In genomic region chr9:93091453-93092081, GRCh38 we compare ENCODE assay signal across 8 cellular contexts. TPM values are rescaled to one million over a fixed set of nuclear protein-coding genes. Genes with fewer than 3 reads are reported as not detected.
DNase-seq lines count a peak whose midpoint lies in the region; ATAC-seq, FAIRE-seq and TF ChIP-seq lines count a peak whose summit lies in the region.

No MANE protein-coding gene starts in this region.

- CTCF ChIA-PET in RWPE1 (lab: Yijun Ruan, JAX) (no interaction called here), GM12878 (lab: Yijun Ruan, JAX) (interaction anchor here (1.1 to 1.9 kb wide), 3 partner anchors 17 to 106 kb away, joined by 3 to 10 read pairs (median 4); no protein-coding TSS in a partner anchor)

- TF ChIP-seq CTCF in RWPE1 (conservative IDR thresholded peaks at IDR 0.05; ENCODE audit: low read depth), result no peak
- TF ChIP-seq CTCF in GM12878 (IDR thresholded peaks at IDR 0.05 in 2 of 3, conservative IDR thresholded peaks at IDR 0.05 in 1 of 3; ENCODE audit: control insufficient read depth in 2 of 3, extremely low read depth in 1 of 3, insufficient read depth in 1 of 3, low read depth in 3 of 3, low read length in 3 of 3), result no peak
- TF ChIP-seq CTCF in neutrophil (IDR thresholded peaks at IDR 0.05), result no peak

- no peak for ATAC-seq in GM12878
- ATAC-seq in GM18867 (IDR thresholded peaks at IDR 0.05; ENCODE audit: unreplicated experiment), result no peak

- intact Hi-C loops in GM12878 (cut with micrococcal nuclease; ENCODE audit: unreplicated experiment), result loop anchor here (5.0 kb wide), 1 partner anchor 89 kb away; no protein-coding TSS in a partner anchor

- H3K27ac ChIP-seq in RWPE1 (peak overlapping the region; percentile 94), GM12878 (ENCODE audit: control insufficient read depth, insufficient read depth) (peak overlapping the region; percentile 99), neutrophil (peak overlapping the region; percentile 13)

- POLR2A ChIA-PET in RWPE1 (lab: Yijun Ruan, JAX; ENCODE audit: low non-redundant PET), result interaction anchor here (0.5 kb wide), 1 partner anchor 22 kb away, joined by 3 read pairs; no protein-coding TSS in a partner anchor
- POLR2A ChIA-PET in GM12878 (lab: Charles Lee), result interaction anchor here (0.6 to 3.3 kb wide), 8 partner anchors 9 to 35 kb away, joined by 3 to 13 read pairs (median 3); no protein-coding TSS in a partner anchor

- DNase-seq in ELR (ENCODE audit: low read depth) (peak; percentile 91), RWPE1 (ENCODE audit: low spot score) (peak; percentile 55), GM12878 (ENCODE audit: low read depth, low spot score) (peak; percentile 69), SKM-1 (lab: John Stamatoyannopoulos, UW; ENCODE audit: unreplicated experiment) (no peak), DMS79 treated with DMSO at 0.1 percent for 48 hours (lab: John Stamatoyannopoulos, UW) (no peak), SHP77 (lab: John Stamatoyannopoulos, UW) (no peak)

- no TSS peak for BruUV-seq in GM12878 (replicated peaks; lab: Mats Ljungman, UMichigan)

- TF ChIP-seq POLR2A in GM12878 (IDR thresholded peaks at IDR 0.05; ENCODE audit: low read depth, low read length), result no peak

- SMC1A ChIA-PET in GM12878 (lab: Charles Lee; ENCODE audit: uncharacterized antibody, unreplicated experiment), result interaction anchor here (0.8 to 3.1 kb wide), 4 partner anchors 27 to 88 kb away, joined by 3 to 14 read pairs (median 4); no protein-coding TSS in a partner anchor

- peaks cover 45% of the 10 kb centered on the region for H3K4me1 ChIP-seq in GM12878 (ENCODE audit: control insufficient read depth, insufficient read depth, low read length)
- peaks cover 29 to 38% of the 10 kb centered on the region in 2 experiments for H3K4me1 ChIP-seq in neutrophil (ENCODE audit: control insufficient read depth in 1 of 2, insufficient read depth in 1 of 2, low read depth in 1 of 2, low read length in 1 of 2)

- H4K20me1 ChIP-seq in GM12878 (ENCODE audit: control insufficient read depth, insufficient read depth), result no peaks in the 10 kb centered on the region

- H3K4me3 ChIP-seq in GM12878, result peak overlapping the region; percentile 10; the same call in 1 of the 2 replicates
- H3K4me3 ChIP-seq in neutrophil (ENCODE audit: low read depth in 1 of 2, low read length in 1 of 2), result no peak overlapping the region

- FAIRE-seq in GM12878 (lab: Jason Lieb, UNC), result peak; percentile 77

- RAD21 ChIA-PET in GM12878 (lab: Charles Lee; ENCODE audit: unreplicated experiment), result interaction anchor here (0.5 to 2.6 kb wide), 4 partner anchors 31 to 134 kb away, joined by 3 to 13 read pairs (median 4); no protein-coding TSS in a partner anchor

- H3K36me3 ChIP-seq in GM12878 (ENCODE audit: control insufficient read depth in 2 of 2, insufficient read depth in 2 of 2, low read length in 1 of 2), result peaks cover 0 to 4% of the 10 kb centered on the region in 2 experiments; a peak in 1 of 4 replicates
- peaks cover 27% of the 10 kb centered on the region for H3K36me3 ChIP-seq in neutrophil

- WGBS in GM12878 (ENCODE audit: insufficient coverage, insufficient replicate concordance, low lambda C conversion rate, missing lambda C conversion rate), result 44% methylated on average over 2 of the region's 3 CpGs

- H3K79me2 ChIP-seq in GM12878 (ENCODE audit: control insufficient read depth, insufficient read depth, low read length), result no peaks in the 10 kb centered on the region; the same call in 1 of the 2 replicates

- no peak for TF ChIP-seq RAD21 in GM12878 (IDR thresholded peaks at IDR 0.05; ENCODE audit: insufficient read depth, low read depth, low read length)

- peak overlapping the region; percentile 95 for H3K4me2 ChIP-seq in GM12878 (ENCODE audit: control insufficient read depth, insufficient read depth)

- no peak overlapping the region; the same call in 1 of the 2 replicates for H2AFZ ChIP-seq in GM12878 (ENCODE audit: control insufficient read depth, low read depth, low read length)

- in situ Hi-C loops in GM12878 (cut with MboI), result no loop called here

- peaks cover 9% of the 10 kb centered on the region for H3K9me3 ChIP-seq in GM12878 (replicated peaks; ENCODE audit: control insufficient read depth, insufficient read depth, low read length)
- no peaks in the 10 kb centered on the region for H3K9me3 ChIP-seq in neutrophil

- no peaks in the 10 kb centered on the region for H3K27me3 ChIP-seq in GM12878 (replicated peaks in 1 of 2; ENCODE audit: control insufficient read depth in 2 of 2, insufficient read depth in 2 of 2, low read length in 1 of 2)
- no peaks in the 10 kb centered on the region for H3K27me3 ChIP-seq in neutrophil

- TF ChIP-seq EP300 in GM12878 (IDR thresholded peaks at IDR 0.05; ENCODE audit: borderline replicate concordance in 1 of 2, control insufficient read depth in 1 of 2, low read depth in 2 of 2, low read length in 2 of 2), result no peak

- no peak overlapping the region for H3K9ac ChIP-seq in GM12878 (ENCODE audit: control insufficient read depth, insufficient read depth, low read length)

TF ChIP-seq in GM12878, 131 proteins besides CTCF, POLR2A, EP300 and RAD21 (continues in another document):
- TF ChIP-seq NFYA (IDR thresholded peaks at IDR 0.05; ENCODE audit: borderline replicate concordance, low read depth, low read length) (no peak), IRF5 (IDR thresholded peaks at IDR 0.05; ENCODE audit: borderline replicate concordance) (no peak), MTA3 (IDR thresholded peaks at IDR 0.05; ENCODE audit: borderline replicate concordance, low read length) (no peak), NBN (IDR thresholded peaks at IDR 0.05) (no peak)

RNA-seq across cellular contexts. Expression of gene CARD19, which starts 4.5 kb away (rescaled TPM):
- total RNA-seq in GM12878 (2013; cell fraction: nucleolus; rRNA removed), result 9.7 and 10.4 TPM in 2 replicates
- total RNA-seq in GM12878 (2014; rRNA removed), result 40.8 and 41.6 TPM in 2 replicates
- 12.0 and 13.3 TPM in 2 replicates for total RNA-seq in GM12878 (2014; rRNA removed; fragmentation: Illumina TruSeq; extraction: Trizol)
- total RNA-seq in GM12878 (2021), result 21.6 and 21.8 TPM in 2 replicates
- 4.0 TPM for polyA plus RNA-seq in GM12878 (2011; ENCODE audit: low read depth)
- polyA plus RNA-seq in GM12878 (2011; rRNA removed), result 8.6 and 18.3 TPM in 2 replicates
- polyA plus RNA-seq in GM12878 (2011; cell fraction: cytosol; rRNA removed), result 34.4 and 49.8 TPM in 2 replicates
- polyA plus RNA-seq in GM12878 (2011; cell fraction: nucleus; rRNA removed), result 47.7 and 53.9 TPM in 2 replicates
- 11.9 and 12.2 TPM in 2 replicates for polyA plus RNA-seq in GM12878 (2012)
- polyA plus RNA-seq in GM12878 (2014; fragmentation: Illumina TruSeq; extraction: Trizol), result 0.49 and 6.3 TPM in 2 replicates
- polyA plus RNA-seq in GM12878 (2014; fragmentation: Nextera tagmentation; extraction: Ambion mirVana), result 1 to 10 TPM in 1 of 2 experiments, under 1 TPM in 1; 0.61 to 3.3 TPM
- 38.8 and 44.1 TPM in 2 replicates for polyA plus RNA-seq in GM12878 (2014; rRNA removed)
- 10 to 100 TPM; 23.3 to 27.7 TPM for polyA plus RNA-seq in GM12878 (2016; fragmentation: Nextera tagmentation; extraction: Ambion mirVana)
- 7.7 and 10.7 TPM in 2 replicates for polyA minus RNA-seq in GM12878 (2011; rRNA and poly(A)+ RNA removed)
- 6.0 and 6.9 TPM in 2 replicates for polyA minus RNA-seq in GM12878 (2011; cell fraction: cytosol; rRNA and poly(A)+ RNA removed)
- polyA minus RNA-seq in GM12878 (2011; cell fraction: nucleus; rRNA and poly(A)+ RNA removed), result 6.8 and 12.7 TPM in 2 replicates

RNA-seq across cellular contexts. Expression of gene SUSD3, which starts 33.1 kb away (rescaled TPM):
- 27.9 and 29.6 TPM in 2 replicates for total RNA-seq in GM12878 (2013; cell fraction: nucleolus; rRNA removed)
- total RNA-seq in GM12878 (2014; rRNA removed), result 61.6 and 65.6 TPM in 2 replicates
- total RNA-seq in GM12878 (2014; rRNA removed; fragmentation: Illumina TruSeq; extraction: Trizol), result 26.9 and 29.8 TPM in 2 replicates
- 37.6 and 39.8 TPM in 2 replicates for total RNA-seq in GM12878 (2021)
- 15.3 TPM for polyA plus RNA-seq in GM12878 (2011; ENCODE audit: low read depth)
- polyA plus RNA-seq in GM12878 (2011; rRNA removed), result 60.0 and 92.0 TPM in 2 replicates
- polyA plus RNA-seq in GM12878 (2011; cell fraction: cytosol; rRNA removed), result 129 and 170 TPM in 2 replicates
- 83.1 and 109 TPM in 2 replicates for polyA plus RNA-seq in GM12878 (2011; cell fraction: nucleus; rRNA removed)
- polyA plus RNA-seq in GM12878 (2012), result 25.7 and 33.6 TPM in 2 replicates
- 5.4 and 14.1 TPM in 2 replicates for polyA plus RNA-seq in GM12878 (2014; fragmentation: Illumina TruSeq; extraction: Trizol)
- polyA plus RNA-seq in GM12878 (2014; fragmentation: Nextera tagmentation; extraction: Ambion mirVana), result 10 to 100 TPM in 1 of 2 experiments, 1 to 10 TPM in 1; 2.5 to 15.1 TPM
- polyA plus RNA-seq in GM12878 (2014; rRNA removed), result 72.4 and 79.6 TPM in 2 replicates
- 10 to 100 TPM; 30.9 to 31.3 TPM for polyA plus RNA-seq in GM12878 (2016; fragmentation: Nextera tagmentation; extraction: Ambion mirVana)
- polyA minus RNA-seq in GM12878 (2011; rRNA and poly(A)+ RNA removed), result 46.4 and 91.1 TPM in 2 replicates
- 31.3 and 42.8 TPM in 2 replicates for polyA minus RNA-seq in GM12878 (2011; cell fraction: cytosol; rRNA and poly(A)+ RNA removed)
- 11.1 and 14.0 TPM in 2 replicates for polyA minus RNA-seq in GM12878 (2011; cell fraction: nucleus; rRNA and poly(A)+ RNA removed)

RNA-seq across cellular contexts. Expression of gene NINJ1, which starts 42.5 kb away (rescaled TPM):
- total RNA-seq in GM12878 (2013; cell fraction: nucleolus; rRNA removed), result 38.5 and 41.6 TPM in 2 replicates
- total RNA-seq in GM12878 (2014; rRNA removed) (18.6 and 23.0 TPM in 2 replicates), GM12878 (2014; rRNA removed; fragmentation: Illumina TruSeq; extraction: Trizol) (8.0 TPM in 2 replicates), GM12878 (2021) (15.1 and 16.6 TPM in 2 replicates)
- polyA plus RNA-seq in GM12878 (2011; ENCODE audit: low read depth), result 13.3 TPM
- polyA plus RNA-seq in GM12878 (2011; rRNA removed) (12.7 and 33.5 TPM in 2 replicates), GM12878 (2014; fragmentation: Illumina TruSeq; extraction: Trizol) (2.5 and 8.7 TPM in 2 replicates), GM12878 (2014; fragmentation: Nextera tagmentation; extraction: Ambion mirVana) (1 to 10 TPM in 1 of 2 experiments, under 1 TPM in 1; 0.64 to 2.5 TPM), GM12878 (2014; rRNA removed) (23.7 and 27.5 TPM in 2 replicates), GM12878 (2016; fragmentation: Nextera tagmentation; extraction: Ambion mirVana) (10 to 100 TPM; 19.1 to 19.3 TPM)
- 55.7 and 66.8 TPM in 2 replicates for polyA plus RNA-seq in GM12878 (2011; cell fraction: cytosol; rRNA removed)
- 48.8 and 50.5 TPM in 2 replicates for polyA plus RNA-seq in GM12878 (2011; cell fraction: nucleus; rRNA removed)
- polyA plus RNA-seq in GM12878 (2012), result 25.3 and 27.1 TPM in 2 replicates
- 21.6 and 36.2 TPM in 2 replicates for polyA minus RNA-seq in GM12878 (2011; rRNA and poly(A)+ RNA removed)
- 14.6 and 15.7 TPM in 2 replicates for polyA minus RNA-seq in GM12878 (2011; cell fraction: cytosol; rRNA and poly(A)+ RNA removed)
- 8.0 and 14.3 TPM in 2 replicates for polyA minus RNA-seq in GM12878 (2011; cell fraction: nucleus; rRNA and poly(A)+ RNA removed)

Comparison
In these comparisons a context has a peak if more than half of its experiments do, and no peak if none do; other contexts are left out.
1. DNase-seq: peak in ELR (single experiment), RWPE1 (single experiment) and GM12878 (single experiment); none in SKM-1 (single experiment), DMS79 treated with DMSO at 0.1 percent for 48 hours (single experiment) and SHP77 (0 of 2).
2. H3K27ac ChIP-seq: peak in every context shown above with its lines; median percentile 99 in GM12878; 94 in RWPE1; 13 in neutrophil.